In the genomic region with DNA sequence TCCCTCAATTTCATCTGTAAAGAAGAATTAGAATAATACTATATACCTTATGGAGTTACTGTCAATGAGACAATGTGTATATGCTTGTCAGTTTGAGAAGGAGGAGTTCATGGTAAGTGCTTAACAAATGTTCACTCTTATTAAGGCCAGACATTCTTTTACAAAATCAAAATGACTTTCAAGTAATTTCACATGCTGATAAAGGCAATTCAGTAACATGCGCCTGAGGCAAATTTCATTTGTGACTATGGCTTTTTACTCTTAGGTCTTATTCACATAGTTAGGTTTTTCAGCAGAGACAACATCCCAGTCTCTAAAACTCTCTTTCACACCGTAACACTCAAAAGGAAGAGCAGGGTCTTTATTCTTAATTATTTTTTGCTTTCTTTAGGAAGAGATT, we compare ENCODE assay signal across 16 cellular contexts.
A peak's percentile ranks its signal among the peaks of the same experiment; 100 is the strongest.
DNase-seq lines count a peak whose midpoint lies in the region; ATAC-seq and TF ChIP-seq lines count a peak whose summit lies in the region.
"Had no signal": no experiment of that assay in that cellular context is flagged by ENCODE, and none has a peak within 500 bp of the region (broad histone marks: within the 10 kb centered on the region; RNA-seq: fewer than 3 reads in every experiment).

No MANE protein-coding gene starts in this region.

- H3K9me3 Mint-ChIP-seq in activated CD8-positive, alpha-beta memory T cell treated with anti-CD3 and anti-CD28 coated beads, Interleukin-2, amount 10 ng/mL, durations not matched to agents 7 days and 5 days (ENCODE audit: low read depth): no peaks in the 10 kb centered on the region

- no peaks in the 10 kb centered on the region for H3K27me3 Mint-ChIP-seq in activated CD8-positive, alpha-beta memory T cell treated with anti-CD3 and anti-CD28 coated beads, Interleukin-2, amount 10 ng/mL, durations not matched to agents 7 days and 5 days
- H3K27me3 Mint-ChIP-seq: CD4-positive, CD25-positive, alpha-beta regulatory T cell had no signal

- 97 to 99% (median 98%) methylated on average over 2 of the region's 2 CpGs for WGBS in psoas muscle, 3 donors

- no peak overlapping the region for H2AFZ ChIP-seq in Karpas-422 (ENCODE audit: low read length)

- H3K4me2 ChIP-seq in Karpas-422 (ENCODE audit: low read depth, low read length, poor library complexity, severe bottlenecking): peak overlapping the region; percentile 29

- H3K27ac Mint-ChIP-seq in activated CD8-positive, alpha-beta memory T cell treated with anti-CD3 and anti-CD28 coated beads, Interleukin-2, amount 10 ng/mL, durations not matched to agents 7 days and 5 days: no peak overlapping the region

- H3K9me3 ChIP-seq in Karpas-422 (ENCODE audit: low read length) (no peaks in the 10 kb centered on the region), psoas muscle (no peaks in the 10 kb centered on the region)

- peaks cover 99% of the 10 kb centered on the region for H3K4me1 ChIP-seq in Karpas-422 (ENCODE audit: low read length)
- peaks cover 64% of the 10 kb centered on the region for H3K4me1 ChIP-seq in psoas muscle

- H3K36me3 ChIP-seq in Karpas-422 (ENCODE audit: insufficient read depth, low read length): peaks cover 4% of the 10 kb centered on the region; the same call in 1 of the 2 replicates
- H3K36me3 ChIP-seq in psoas muscle (ENCODE audit: insufficient read depth in 1 of 2, low read depth in 1 of 2): no peaks in the 10 kb centered on the region

- no peak for ATAC-seq in psoas muscle
- no peak for ATAC-seq in activated CD8-positive, alpha-beta memory T cell treated with anti-CD3 and anti-CD28 coated beads, Interleukin-2, amount 10 ng/mL, durations not matched to agents 7 days and 5 days
- ATAC-seq in GM21360 (IDR thresholded peaks at IDR 0.05; ENCODE audit: unreplicated experiment): no peak
- ATAC-seq: Panc1 had no signal

- peaks cover 13% of the 10 kb centered on the region for H3K36me3 Mint-ChIP-seq in activated CD8-positive, alpha-beta memory T cell treated with anti-CD3 and anti-CD28 coated beads, Interleukin-2, amount 10 ng/mL, durations not matched to agents 7 days and 5 days

- H3K27me3 ChIP-seq in Karpas-422 (ENCODE audit: low read length) (no peaks in the 10 kb centered on the region), psoas muscle (ENCODE audit: insufficient read depth in 3 of 3, low read length in 2 of 3) (no peaks in the 10 kb centered on the region)

- intact Hi-C loops in psoas muscle (cut with DNase I): no loop called here

- H3K27ac ChIP-seq in Karpas-422 (ENCODE audit: low read length): peak overlapping the region; percentile 89
- peak overlapping the region; percentile 89 for H3K27ac ChIP-seq in psoas muscle

- no peak overlapping the region for H3K9ac ChIP-seq in Karpas-422 (ENCODE audit: low read length)

- peaks cover 12% of the 10 kb centered on the region for H3K4me1 Mint-ChIP-seq in activated CD8-positive, alpha-beta memory T cell treated with anti-CD3 and anti-CD28 coated beads, Interleukin-2, amount 10 ng/mL, durations not matched to agents 7 days and 5 days

- H3K4me3 Mint-ChIP-seq in activated CD8-positive, alpha-beta memory T cell treated with anti-CD3 and anti-CD28 coated beads, Interleukin-2, amount 10 ng/mL, durations not matched to agents 7 days and 5 days: no peak overlapping the region

- no peak overlapping the region for H3K4me3 ChIP-seq in Karpas-422 (ENCODE audit: low read length)
- H3K4me3 ChIP-seq in psoas muscle: no peak overlapping the region

- H4K20me1 ChIP-seq in Karpas-422 (ENCODE audit: insufficient read depth, low read depth, low read length): no peaks in the 10 kb centered on the region

- H3K79me2 ChIP-seq in Karpas-422 (ENCODE audit: low read length): peaks cover 97% of the 10 kb centered on the region

- no peaks in the 10 kb centered on the region for H3K9me2 ChIP-seq in Karpas-422 (replicated peaks; ENCODE audit: insufficient read depth, low read length)

- TF ChIP-seq CTCF in psoas muscle (IDR thresholded peaks at IDR 0.05): no peak

- DNase-seq in COLO829 (ENCODE audit: low spot score) (peak; percentile 45), Karpas-422 (no peak), foreskin melanocyte (peak; percentile 77), psoas muscle (no peak), GM03348 (ENCODE audit: low spot score) (no peak)
- no peak for DNase-seq in activated CD8-positive, alpha-beta memory T cell treated with anti-CD3 and anti-CD28 coated beads, Interleukin-2, amount 10 ng/mL, durations not matched to agents 7 days and 5 days
- DNase-seq: ACHN; CD4-positive, CD25-positive, alpha-beta regulatory T cell; DMS79; KG1; NCI-H1092 treated with DMSO at 0.1 percent for 48 hours; NCI-H187; NCI-H748 treated with DMSO at 0.1 percent for 48 hours; SHP77 treated with DMSO at 0.1 percent for 48 hours had no signal

- CTCF ChIA-PET in activated CD8-positive, alpha-beta memory T cell treated with anti-CD3 and anti-CD28 coated beads, Interleukin-2, amount 10 ng/mL, durations not matched to agents 7 days and 5 days (lab: Charles Lee): no interaction called here

Comparison
In these comparisons a context has a peak if more than half of its experiments do, and no peak if none do; other contexts are left out.
1. DNase-seq: peak in COLO829 (single experiment) and foreskin melanocyte (single experiment); none in Karpas-422 (single experiment), psoas muscle (0 of 2), GM03348 (single experiment) and activated CD8-positive, alpha-beta memory T cell treated with anti-CD3 and anti-CD28 coated beads, Interleukin-2, amount 10 ng/mL, durations not matched to agents 7 days and 5 days (single experiment).